Comparison of ENCODE assay signal across 32 cellular contexts in genomic region chr6:46688117-46688965, GRCh38. TPM values are rescaled to one million over a fixed set of nuclear protein-coding genes. Genes with fewer than 3 reads are reported as not detected.
"Had no signal": no experiment of that assay in that cellular context is flagged by ENCODE, and none has a peak within 500 bp of the region (broad histone marks: within the 10 kb centered on the region; RNA-seq: fewer than 3 reads in every experiment).

No MANE protein-coding gene starts in this region.

- H3K4me3 Mint-ChIP-seq: activated CD4-positive, alpha-beta T cell treated with anti-CD3 and anti-CD28 coated beads for 36 hours; activated CD8-positive, alpha-beta memory T cell treated with anti-CD3 and anti-CD28 coated beads, Interleukin-2, amount 10 ng/mL, durations not matched to agents 7 days and 5 days; activated CD8-positive, alpha-beta T cell treated with anti-CD3 and anti-CD28 coated beads, Interleukin-2, amount 10 ng/mL, durations not matched to agents 7 days and 5 days; effector memory CD8-positive, alpha-beta T cell; immature natural killer cell; natural killer cell; neural progenitor cell; stimulated activated naive B cell treated with anti-CD40 and anti-IgM and Interleukin-4, amounts not matched to agents 10 μg/mL and 1 μg/mL and 100 μg/mL, for 72 hours had no signal

- H3K9ac ChIP-seq: neural progenitor cell had no signal

- H3K27ac ChIP-seq: lower lobe of right lung, neural progenitor cell, skin epidermis, stomach, tibial artery had no signal

- H3K9me3 Mint-ChIP-seq: activated naive CD4-positive, alpha-beta T cell treated with anti-CD3 and anti-CD28 coated beads, Interleukin-2, amount 50 U/mL, for 72 hours; activated T-helper 2 cell treated with anti-CD3 and anti-CD28 coated beads, Interferon-gamma antibody, Interleukin-2, Interleukin-4, amounts not matched to agents 10 μg/mL and 5 μg/mL and 100 μg/mL, durations not matched to agents 14 hours and 24 hours and 36 hours; effector memory CD8-positive, alpha-beta T cell; immature natural killer cell; natural killer cell; stimulated activated naive B cell treated with anti-CD40 and anti-IgM and Interleukin-4, amounts not matched to agents 10 μg/mL and 1 μg/mL and 100 μg/mL, for 72 hours had no signal

- H3K27me3 ChIP-seq: neural progenitor cell, stomach, tibial artery had no signal

- H2AFZ ChIP-seq: neural progenitor cell had no signal

- H3K36me3 ChIP-seq: lower lobe of right lung, neural progenitor cell, stomach, tibial artery had no signal

- H3K4me1 Mint-ChIP-seq: activated CD4-positive, alpha-beta T cell treated with anti-CD3 and anti-CD28 coated beads for 36 hours; activated CD8-positive, alpha-beta memory T cell treated with anti-CD3 and anti-CD28 coated beads, Interleukin-2, amount 10 ng/mL, durations not matched to agents 7 days and 5 days; immature natural killer cell; natural killer cell; neural progenitor cell; stimulated activated naive B cell treated with anti-CD40 and anti-IgM and Interleukin-4, amounts not matched to agents 10 μg/mL and 1 μg/mL and 100 μg/mL, for 72 hours had no signal

- H3K4me3 ChIP-seq: lower lobe of right lung, neural progenitor cell, skin epidermis, stomach, tibial artery had no signal

- H3K27ac Mint-ChIP-seq: activated CD4-positive, alpha-beta T cell treated with anti-CD3 and anti-CD28 coated beads for 36 hours; activated CD8-positive, alpha-beta memory T cell treated with anti-CD3 and anti-CD28 coated beads, Interleukin-2, amount 10 ng/mL, durations not matched to agents 7 days and 5 days; activated CD8-positive, alpha-beta T cell treated with anti-CD3 and anti-CD28 coated beads, Interleukin-2, amount 10 ng/mL, durations not matched to agents 7 days and 5 days; activated naive CD4-positive, alpha-beta T cell treated with anti-CD3 and anti-CD28 coated beads, Interleukin-2, amount 50 U/mL, for 72 hours; activated T-helper 2 cell treated with anti-CD3 and anti-CD28 coated beads, Interferon-gamma antibody, Interleukin-2, Interleukin-4, amounts not matched to agents 10 μg/mL and 5 μg/mL and 100 μg/mL, durations not matched to agents 14 hours and 24 hours and 36 hours; effector memory CD8-positive, alpha-beta T cell; immature natural killer cell; natural killer cell; neural progenitor cell; stimulated activated naive B cell treated with anti-CD40 and anti-IgM and Interleukin-4, amounts not matched to agents 10 μg/mL and 1 μg/mL and 100 μg/mL, for 72 hours had no signal

- H3K9me3 ChIP-seq: lower lobe of right lung, tibial artery had no signal

- H3K36me3 Mint-ChIP-seq: activated CD8-positive, alpha-beta memory T cell treated with anti-CD3 and anti-CD28 coated beads, Interleukin-2, amount 10 ng/mL, durations not matched to agents 7 days and 5 days; activated naive CD4-positive, alpha-beta T cell treated with anti-CD3 and anti-CD28 coated beads, Interleukin-2, amount 50 U/mL, for 72 hours; immature natural killer cell; natural killer cell; neural progenitor cell; stimulated activated naive B cell treated with anti-CD40 and anti-IgM and Interleukin-4, amounts not matched to agents 10 μg/mL and 1 μg/mL and 100 μg/mL, for 72 hours had no signal

- ATAC-seq: activated CD4-positive, alpha-beta T cell treated with anti-CD3 and anti-CD28 coated beads for 36 hours; activated CD8-positive, alpha-beta memory T cell treated with anti-CD3 and anti-CD28 coated beads, Interleukin-2, amount 10 ng/mL, durations not matched to agents 7 days and 5 days; activated CD8-positive, alpha-beta T cell treated with anti-CD3 and anti-CD28 coated beads, Interleukin-2, amount 10 ng/mL, durations not matched to agents 7 days and 5 days; activated naive CD4-positive, alpha-beta T cell treated with anti-CD3 and anti-CD28 coated beads, Interleukin-2, amount 50 U/mL, for 72 hours; effector memory CD8-positive, alpha-beta T cell; natural killer cell; sciatic nerve; stimulated activated naive B cell treated with anti-CD40 and anti-IgM and Interleukin-4, amounts not matched to agents 10 μg/mL and 1 μg/mL and 100 μg/mL, for 72 hours had no signal

- H3K4me2 ChIP-seq: neural progenitor cell had no signal

- DNase-seq: activated CD4-positive, alpha-beta T cell treated with anti-CD3 and anti-CD28 coated beads for 36 hours; activated CD4-positive, CD25-positive, alpha-beta regulatory T cell; activated CD8-positive, alpha-beta memory T cell treated with anti-CD3 and anti-CD28 coated beads, Interleukin-2, amount 10 ng/mL, durations not matched to agents 7 days and 5 days; activated CD8-positive, alpha-beta T cell treated with anti-CD3 and anti-CD28 coated beads, Interleukin-2, amount 10 ng/mL, durations not matched to agents 7 days and 5 days; activated naive CD4-positive, alpha-beta T cell; activated T-cell treated with anti-CD3 and anti-CD28 coated beads, Interleukin-2, amount 50 U/mL, for 48 hours; cerebellar nuclear complex; cortex of kidney; effector memory CD8-positive, alpha-beta T cell; erythroblast; head of caudate nucleus; hippocampal formation; immature natural killer cell; lower lobe of right lung; mesenchymal stem cell; natural killer cell; stimulated activated CD4-positive, alpha-beta T cell treated with anti-CD3 and anti-CD28 coated beads, Interleukin-1b, Interleukin-23, amount 100 ng/mL, for 48 hours; stimulated activated CD4-positive, alpha-beta T cell treated with anti-CD3 and anti-CD28 coated beads, Interleukin-4, amount 100 ng/mL, for 4 hours; stimulated activated CD8-positive, alpha-beta memory T cell treated with anti-CD3 and anti-CD28 coated beads, Interleukin-4, amount 100 ng/mL, for 48 hours; stimulated activated naive B cell treated with anti-CD40 and anti-IgM and Interleukin-4, amounts not matched to agents 10 μg/mL and 1 μg/mL and 100 μg/mL, for 72 hours; stomach; tibial artery had no signal

- H3K4me1 ChIP-seq: lower lobe of right lung, neural progenitor cell, stomach, tibial artery had no signal

RNA-seq across cellular contexts. Expression of gene TDRD6, which starts 0.7 kb away (rescaled TPM):
- total RNA-seq: activated CD4-positive, alpha-beta T cell treated with anti-CD3 and anti-CD28 coated beads for 36 hours; activated CD8-positive, alpha-beta memory T cell treated with anti-CD3 and anti-CD28 coated beads, Interleukin-2, amount 10 ng/mL, durations not matched to agents 7 days and 5 days; activated CD8-positive, alpha-beta T cell treated with anti-CD3 and anti-CD28 coated beads, Interleukin-2, amount 10 ng/mL, durations not matched to agents 7 days and 5 days; activated naive CD4-positive, alpha-beta T cell treated with anti-CD3 and anti-CD28 coated beads, Interleukin-2, amount 50 U/mL, for 72 hours; activated T-helper 2 cell treated with anti-CD3 and anti-CD28 coated beads, Interferon-gamma antibody, Interleukin-2, Interleukin-4, amounts not matched to agents 10 μg/mL and 5 μg/mL and 100 μg/mL, durations not matched to agents 14 hours and 24 hours and 36 hours; mononuclear cell; natural killer cell; T-helper 1 cell treated with Interleukin-12 subunit alpha and Interleukin-12 subunit beta and Interleukin-4 antibody, amounts not matched to agents 30 ng/mL and 1 ng/mL, for 36 hours had no signal

RNA-seq across cellular contexts. Expression of gene SLC25A27, which starts 35.6 kb away (rescaled TPM):
- total RNA-seq: activated CD8-positive, alpha-beta T cell treated with anti-CD3 and anti-CD28 coated beads, Interleukin-2, amount 10 ng/mL, durations not matched to agents 7 days and 5 days; T-helper 1 cell treated with Interleukin-12 subunit alpha and Interleukin-12 subunit beta and Interleukin-4 antibody, amounts not matched to agents 30 ng/mL and 1 ng/mL, for 36 hours had no signal

RNA-seq across cellular contexts. Expression of gene CYP39A1, which starts 35.7 kb away (rescaled TPM):
- total RNA-seq: activated CD4-positive, alpha-beta T cell treated with anti-CD3 and anti-CD28 coated beads for 36 hours; activated CD8-positive, alpha-beta memory T cell treated with anti-CD3 and anti-CD28 coated beads, Interleukin-2, amount 10 ng/mL, durations not matched to agents 7 days and 5 days; activated CD8-positive, alpha-beta T cell treated with anti-CD3 and anti-CD28 coated beads, Interleukin-2, amount 10 ng/mL, durations not matched to agents 7 days and 5 days; activated naive CD4-positive, alpha-beta T cell treated with anti-CD3 and anti-CD28 coated beads, Interleukin-2, amount 50 U/mL, for 72 hours; activated T-helper 2 cell treated with anti-CD3 and anti-CD28 coated beads, Interferon-gamma antibody, Interleukin-2, Interleukin-4, amounts not matched to agents 10 μg/mL and 5 μg/mL and 100 μg/mL, durations not matched to agents 14 hours and 24 hours and 36 hours; mononuclear cell; natural killer cell; T-helper 1 cell treated with Interleukin-12 subunit alpha and Interleukin-12 subunit beta and Interleukin-4 antibody, amounts not matched to agents 30 ng/mL and 1 ng/mL, for 36 hours had no signal

RNA-seq across cellular contexts. Expression of gene PLA2G7, which starts 46.8 kb away (rescaled TPM):
- total RNA-seq: activated CD4-positive, alpha-beta T cell treated with anti-CD3 and anti-CD28 coated beads for 36 hours; activated CD8-positive, alpha-beta memory T cell treated with anti-CD3 and anti-CD28 coated beads, Interleukin-2, amount 10 ng/mL, durations not matched to agents 7 days and 5 days; activated CD8-positive, alpha-beta T cell treated with anti-CD3 and anti-CD28 coated beads, Interleukin-2, amount 10 ng/mL, durations not matched to agents 7 days and 5 days; activated naive CD4-positive, alpha-beta T cell treated with anti-CD3 and anti-CD28 coated beads, Interleukin-2, amount 50 U/mL, for 72 hours; activated T-helper 2 cell treated with anti-CD3 and anti-CD28 coated beads, Interferon-gamma antibody, Interleukin-2, Interleukin-4, amounts not matched to agents 10 μg/mL and 5 μg/mL and 100 μg/mL, durations not matched to agents 14 hours and 24 hours and 36 hours; T-helper 1 cell treated with Interleukin-12 subunit alpha and Interleukin-12 subunit beta and Interleukin-4 antibody, amounts not matched to agents 30 ng/mL and 1 ng/mL, for 36 hours had no signal

RNA-seq across cellular contexts. Expression of gene ANKRD66, which starts 58.4 kb away (rescaled TPM):
- total RNA-seq: activated CD4-positive, alpha-beta T cell treated with anti-CD3 and anti-CD28 coated beads for 36 hours; activated CD8-positive, alpha-beta memory T cell treated with anti-CD3 and anti-CD28 coated beads, Interleukin-2, amount 10 ng/mL, durations not matched to agents 7 days and 5 days; activated CD8-positive, alpha-beta T cell treated with anti-CD3 and anti-CD28 coated beads, Interleukin-2, amount 10 ng/mL, durations not matched to agents 7 days and 5 days; activated naive CD4-positive, alpha-beta T cell treated with anti-CD3 and anti-CD28 coated beads, Interleukin-2, amount 50 U/mL, for 72 hours; activated T-helper 2 cell treated with anti-CD3 and anti-CD28 coated beads, Interferon-gamma antibody, Interleukin-2, Interleukin-4, amounts not matched to agents 10 μg/mL and 5 μg/mL and 100 μg/mL, durations not matched to agents 14 hours and 24 hours and 36 hours; kidney; mononuclear cell; natural killer cell; omental fat pad; sciatic nerve; T-helper 1 cell treated with Interleukin-12 subunit alpha and Interleukin-12 subunit beta and Interleukin-4 antibody, amounts not matched to agents 30 ng/mL and 1 ng/mL, for 36 hours; urinary bladder had no signal
